ENCODE assay signal across 25 cellular contexts in genomic region chr7:1914321-1914720, GRCh38.
DNase-seq lines count a peak whose midpoint lies in the region; ATAC-seq and TF ChIP-seq lines count a peak whose summit lies in the region.
"Had no signal": no experiment of that assay in that cellular context is flagged by ENCODE, and none has a peak within 500 bp of the region (broad histone marks: within the 10 kb centered on the region; RNA-seq: fewer than 3 reads in every experiment).

No MANE protein-coding gene starts in this region.

- ATAC-seq in sciatic nerve (peak; percentile 85), HG02884 (IDR thresholded peaks at IDR 0.05; ENCODE audit: unreplicated experiment) (no peak), HG03135 (IDR thresholded peaks at IDR 0.05; ENCODE audit: unreplicated experiment) (no peak)
- ATAC-seq: A549; activated CD4-positive, alpha-beta T cell treated with anti-CD3 and anti-CD28 coated beads for 36 hours; activated T-cell treated with anti-CD3 and anti-CD28 coated beads, Interleukin-2, amount 50 U/mL, for 4 hours; HCT116; left lung; T-cell had no signal

- H3K4me3 ChIP-seq in BLaER1 (no peak overlapping the region), cardiac fibroblast (replicated peaks in 1 of 2; ENCODE audit: low read depth in 2 of 2, low read length in 2 of 2) (no peak overlapping the region), left ventricle myocardium inferior (peak overlapping the region; percentile 23), hepatocyte (no peak overlapping the region)
- H3K4me3 ChIP-seq: A549, left lung, Peyer's patch, SJSA1 had no signal

- H3K27ac ChIP-seq in BLaER1 (no peak overlapping the region), left ventricle myocardium inferior (replicated peaks) (peak overlapping the region; percentile 16), hepatocyte (no peak overlapping the region)
- H3K27ac ChIP-seq: A549, left lung, Peyer's patch, SJSA1 had no signal

- no peaks in the 10 kb centered on the region for H3K9me2 ChIP-seq in hepatocyte (replicated peaks; ENCODE audit: insufficient read depth)

- H3K9ac ChIP-seq in BLaER1 = 0 out of 2 replicates have a peak overlapping the region, but pooled peaks have one; percentile 22

- H3K79me2 ChIP-seq in hepatocyte = no peaks in the 10 kb centered on the region

- H3K27me3 ChIP-seq in BLaER1 = no peaks in the 10 kb centered on the region
- no peaks in the 10 kb centered on the region for H3K27me3 ChIP-seq in left ventricle myocardium inferior (ENCODE audit: low read depth)
- H3K27me3 ChIP-seq in hepatocyte = no peaks in the 10 kb centered on the region
- H3K27me3 ChIP-seq: left lung, Peyer's patch, SJSA1 had no signal

- H3K36me3 ChIP-seq in BLaER1 (peaks cover 74% of the 10 kb centered on the region), left ventricle myocardium inferior (no peaks in the 10 kb centered on the region), hepatocyte (replicated peaks; ENCODE audit: insufficient read depth, low read depth) (no peaks in the 10 kb centered on the region)
- H3K36me3 ChIP-seq: Peyer's patch, SJSA1 had no signal

- H3K9me3 ChIP-seq in BLaER1 (no peaks in the 10 kb centered on the region), left ventricle myocardium inferior (replicated peaks) (no peaks in the 10 kb centered on the region), hepatocyte (ENCODE audit: low read depth) (no peaks in the 10 kb centered on the region)
- H3K9me3 ChIP-seq: A549, left lung, Peyer's patch, SJSA1 had no signal

- 90% methylated on average over 21 of the region's 21 CpGs for whole genome bisulfite sequencing in hepatocyte (ENCODE audit: low lambda C conversion rate, missing lambda C conversion rate)

- H3K4me1 ChIP-seq in BLaER1 (peaks cover 77% of the 10 kb centered on the region), left ventricle myocardium inferior (peaks cover 43% of the 10 kb centered on the region), hepatocyte (ENCODE audit: insufficient read depth) (no peaks in the 10 kb centered on the region)
- H3K4me1 ChIP-seq: A549 had no signal

- TF ChIP-seq CTCF in cardiac fibroblast (IDR thresholded peaks at IDR 0.05; ENCODE audit: low read depth, low read length) (no peak), left ventricle myocardium inferior (IDR thresholded peaks at IDR 0.05; ENCODE audit: borderline replicate concordance) (no peak), hepatocyte (IDR thresholded peaks at IDR 0.05; ENCODE audit: poor library complexity) (no peak)

- H3K4me2 ChIP-seq in BLaER1 (peak overlapping the region; percentile 88), hepatocyte (no peak overlapping the region)
- H3K4me2 ChIP-seq: A549 had no signal

- peaks cover 100% of the 10 kb centered on the region for H4K20me1 ChIP-seq in BLaER1
- H4K20me1 ChIP-seq in hepatocyte (ENCODE audit: insufficient read depth, poor library complexity, severe bottlenecking) = no peaks in the 10 kb centered on the region

- intact Hi-C loops in left ventricle myocardium inferior (cut with micrococcal nuclease) (no loop called here), sciatic nerve (cut with DNase I) (no loop called here)

- DNase-seq in cardiac fibroblast (ENCODE audit: low read depth in 2 of 2) (peak; percentile 25 to 49), left ventricle myocardium inferior (peak; percentile 71), sciatic nerve (ENCODE audit: low spot score) (peak; percentile 80), hepatocyte (ENCODE audit: low spot score) (no peak), DMS79 treated with DMSO at 0.1 percent for 48 hours (lab: John Stamatoyannopoulos, UW) (no peak)
- DNase-seq: activated CD4-positive, alpha-beta T cell treated with anti-CD3 and anti-CD28 coated beads for 36 hours; activated CD8-positive, alpha-beta memory T cell treated with anti-CD3 and anti-CD28 coated beads for 24 hours; activated T-cell treated with anti-CD3 and anti-CD28 coated beads, Interleukin-2, amount 50 U/mL, for 4 hours; amygdala; cortex of kidney; EL; midbrain; NCI-H1092; NCI-H2029; NCI-H69; Peyer's patch; stimulated activated CD4-positive, alpha-beta T cell treated with anti-CD3 and anti-CD28 coated beads, Interleukin-2, amount 100 ng/mL, for 24 hours; T-cell had no signal

- no peak overlapping the region for H2AFZ ChIP-seq in hepatocyte

Comparison
In these comparisons a context has a peak if more than half of its experiments do, and no peak if none do; other contexts are left out.
1. DNase-seq: peak in cardiac fibroblast (2 of 2), left ventricle myocardium inferior (single experiment) and sciatic nerve (single experiment); none in hepatocyte (single experiment) and DMS79 treated with DMSO at 0.1 percent for 48 hours (single experiment).